Comparison of ENCODE assay signal across 36 cellular contexts in the genomic region with DNA sequence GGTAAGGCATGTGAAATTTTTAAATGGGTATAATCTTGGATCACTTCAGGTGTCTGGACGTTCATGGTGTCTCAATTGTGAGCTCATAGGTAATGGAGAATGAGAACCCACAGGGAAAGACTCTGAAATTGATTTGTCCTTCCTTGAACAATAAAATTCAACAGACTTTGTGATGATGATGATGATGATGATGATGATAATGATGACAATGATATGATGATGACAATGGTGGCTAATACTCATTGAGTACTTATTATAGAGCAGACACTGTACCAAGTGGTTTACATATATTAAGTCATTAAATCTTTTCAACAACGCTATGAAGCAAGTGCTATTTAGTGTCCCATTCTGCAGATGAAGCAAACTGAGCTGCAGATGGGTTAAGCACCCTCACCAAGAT.
"Had no signal": no experiment of that assay in that cellular context is flagged by ENCODE, and none has a peak within 500 bp of the region (broad histone marks: within the 10 kb centered on the region; RNA-seq: fewer than 3 reads in every experiment).

No MANE protein-coding gene starts in this region.

- H3K27me3 ChIP-seq: MG63 had no signal

- H3K36me3 ChIP-seq: MG63 had no signal

- DNase-seq: Kasumi-1, MM.1S, MV-4-11, NCI-H1048, NCI-H1092, NCI-H1092 treated with DMSO at 0.1 percent for 48 hours, NCI-H1105, NCI-H1105 treated with DMSO at 0.1 percent for 48 hours, NCI-H1417, NCI-H1417 treated with DMSO at 0.1 percent for 48 hours, NCI-H1436, NCI-H1436 treated with DMSO at 0.1 percent for 48 hours, NCI-H146, NCI-H1694, NCI-H1694 treated with DMSO at 0.1 percent for 48 hours, NCI-H187, NCI-H187 treated with DMSO at 0.1 percent for 48 hours, NCI-H1930, NCI-H2029 treated with DMSO at 0.1 percent for 48 hours, NCI-H2081, NCI-H2081 treated with DMSO at 0.1 percent for 48 hours, NCI-H2107, NCI-H2171, NCI-H2171 treated with DMSO at 0.1 percent for 48 hours, NCI-H2227 treated with DMSO at 0.1 percent for 48 hours, NCI-H226, NCI-H345, NCI-H446, NCI-H446 treated with DMSO at 0.1 percent for 48 hours, NCI-H510A, NCI-H510A treated with DMSO at 0.1 percent for 48 hours, NCI-H524, NCI-H524 treated with DMSO at 0.1 percent for 48 hours, NCI-H526, NCI-H526 treated with DMSO at 0.1 percent for 48 hours had no signal

- H3K9me3 ChIP-seq: MG63 had no signal

- H3K4me3 ChIP-seq: MG63 had no signal
